8 cellular contexts compared by ENCODE assay signal in the genomic region with DNA sequence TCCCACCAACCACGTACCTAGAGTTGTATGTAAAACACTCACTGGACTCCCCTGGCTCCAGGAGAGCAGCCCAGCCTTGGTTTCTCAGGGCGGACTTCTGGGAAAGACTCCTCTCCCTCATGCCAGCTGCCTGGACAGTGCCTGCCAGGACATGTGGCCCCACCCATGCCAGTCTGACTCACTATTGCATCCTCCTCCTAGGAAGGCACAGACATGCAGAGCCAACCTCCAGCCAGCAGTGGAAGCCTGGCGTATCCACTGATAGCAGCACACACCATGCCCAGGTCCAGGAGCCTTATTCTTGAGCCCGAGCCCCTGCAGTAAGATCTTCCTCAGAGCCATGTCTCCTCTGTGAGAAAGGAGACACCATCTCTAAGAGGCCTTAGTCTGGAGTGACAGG. TPM values are rescaled to one million over a fixed set of nuclear protein-coding genes. Genes with fewer than 3 reads are reported as not detected.
A peak's percentile ranks its signal among the peaks of the same experiment; 100 is the strongest.
DNase-seq lines count a peak whose midpoint lies in the region; ATAC-seq, FAIRE-seq and TF ChIP-seq lines count a peak whose summit lies in the region.

No MANE protein-coding gene starts in this region.

- H3K4me3 Mint-ChIP-seq in astrocyte (ENCODE audit: unreplicated experiment) = peak overlapping the region; percentile 41

- H3K4me2 ChIP-seq in A549 (peak overlapping the region; percentile 64), astrocyte (ENCODE audit: low read length) (peak overlapping the region; percentile 40)

- H3K4me1 Mint-ChIP-seq in astrocyte (ENCODE audit: low read depth, unreplicated experiment) = peaks cover 85% of the 10 kb centered on the region

- no peak overlapping the region for H2AFZ ChIP-seq in astrocyte (ENCODE audit: low read depth, low read length)

- WGBS in A549 (ENCODE audit: missing lambda C conversion rate) = 38% methylated on average over 4 of the region's 4 CpGs

- DNase-seq in A549 (ENCODE audit: low read depth in 1 of 2, low spot score in 1 of 2) (peak; percentile 71 to 95), HS-27A (ENCODE audit: low read depth) (peak; percentile 73), astrocyte (ENCODE audit: low read depth) (peak; percentile 20), lower lobe of right lung (no peak), NCI-H187 treated with DMSO at 0.1 percent for 48 hours (lab: John Stamatoyannopoulos, UW) (no peak)

- CTCF ChIA-PET in A549 (lab: Yijun Ruan, JAX) = interaction anchor here (2.6 to 31.1 kb wide), 3 partner anchors 6 to 63 kb away, joined by 8 to 644 read pairs (median 644); a partner anchor contains a TSS

- no peak for TF ChIP-seq EP300 in A549 (IDR thresholded peaks at IDR 0.05)

- intact Hi-C loops in lower lobe of right lung (cut with DNase I) = no loop called here

- TF ChIP-seq CTCF in A549 (IDR thresholded peaks at IDR 0.05) = no peak
- no peak for TF ChIP-seq CTCF in astrocyte (IDR thresholded peaks at IDR 0.05; ENCODE audit: insufficient read depth, low read depth, low read length)
- TF ChIP-seq CTCF in lower lobe of right lung (IDR thresholded peaks at IDR 0.05) = no peak

- H3K9me3 ChIP-seq in A549 = no peaks in the 10 kb centered on the region
- no peaks in the 10 kb centered on the region for H3K9me3 ChIP-seq in astrocyte (ENCODE audit: insufficient read depth, low read depth, low read length)
- no peaks in the 10 kb centered on the region for H3K9me3 ChIP-seq in lower lobe of right lung

- H3K79me2 ChIP-seq in astrocyte (ENCODE audit: insufficient read depth, low read length) = peaks cover 95% of the 10 kb centered on the region

- no peaks in the 10 kb centered on the region for H3K27me3 Mint-ChIP-seq in astrocyte (ENCODE audit: low read depth, unreplicated experiment)

- TF ChIP-seq POLR2A in A549 (IDR thresholded peaks at IDR 0.05; ENCODE audit: low read length) = no peak

- POLR2A ChIA-PET in A549 (lab: Yijun Ruan, JAX) = interaction anchor here (0.7 to 4.3 kb wide), 5 partner anchors 9 to 154 kb away, joined by 3 to 37 read pairs (median 4); a partner anchor contains a TSS

- H3K4me1 ChIP-seq in A549 (peaks cover 96% of the 10 kb centered on the region), astrocyte (ENCODE audit: insufficient read depth, low read length) (peaks cover 49% of the 10 kb centered on the region), lower lobe of right lung (peaks cover 41% of the 10 kb centered on the region)

- H3K4me3 ChIP-seq in A549 = 0 out of 3 replicates have a peak overlapping the region, but pooled peaks have one; percentile 8
- no peak overlapping the region for H3K4me3 ChIP-seq in astrocyte (ENCODE audit: insufficient read depth, low read depth, low read length)
- H3K4me3 ChIP-seq in lower lobe of right lung = no peak overlapping the region

- H3K27me3 ChIP-seq in astrocyte (ENCODE audit: insufficient read depth, low read length) (no peaks in the 10 kb centered on the region), lower lobe of right lung (ENCODE audit: low read depth) (no peaks in the 10 kb centered on the region)

- FAIRE-seq in A549 (lab: Jason Lieb, UNC) (no peak), astrocyte (lab: Jason Lieb, UNC) (no peak)

- H4K20me1 ChIP-seq in astrocyte (ENCODE audit: insufficient read depth, low read length) = peaks cover 93% of the 10 kb centered on the region

- peak overlapping the region; percentile 59 for H3K27ac Mint-ChIP-seq in astrocyte (ENCODE audit: unreplicated experiment)

- no peaks in the 10 kb centered on the region for H3K9me3 Mint-ChIP-seq in astrocyte (ENCODE audit: unreplicated experiment)

- H3K36me3 ChIP-seq in astrocyte (ENCODE audit: insufficient read depth, low read length) = peaks cover 63% of the 10 kb centered on the region
- H3K36me3 ChIP-seq in lower lobe of right lung = peaks cover 52% of the 10 kb centered on the region

- peaks cover 53% of the 10 kb centered on the region for H3K36me3 Mint-ChIP-seq in astrocyte (ENCODE audit: low read depth, unreplicated experiment)

- ATAC-seq in A549 (peak; percentile 71 to 83), lower lobe of right lung (peak; percentile 6 to 13), GM21526 (IDR thresholded peaks at IDR 0.05; ENCODE audit: low FRiP score, unreplicated experiment) (no peak), GM18858 (IDR thresholded peaks at IDR 0.05; ENCODE audit: unreplicated experiment) (no peak), GM19455 (IDR thresholded peaks at IDR 0.05; ENCODE audit: unreplicated experiment) (no peak)

- no peak for TF ChIP-seq RAD21 in A549 (conservative IDR thresholded peaks at IDR 0.05 in 1 of 2, IDR thresholded peaks at IDR 0.05 in 1 of 2)

- peak overlapping the region; percentile 48 to 64; a peak in 5 of 6 replicates for H3K27ac ChIP-seq in A549
- H3K27ac ChIP-seq in astrocyte (ENCODE audit: low read depth, low read length) = no peak overlapping the region
- no peak overlapping the region for H3K27ac ChIP-seq in lower lobe of right lung

- no peak overlapping the region for H3K9ac ChIP-seq in astrocyte (ENCODE audit: low read length)

TF ChIP-seq in A549, 52 proteins besides CTCF, POLR2A, EP300 and RAD21 (continues in another document):
- TF ChIP-seq POLR2AphosphoS2 (conservative IDR thresholded peaks at IDR 0.05; ENCODE audit: low read length) (peak; percentile 67; the same call in 1 of the 2 replicates), ZFP36 (IDR thresholded peaks at IDR 0.05; ENCODE audit: borderline replicate concordance, partially characterized antibody) (no peak), MAZ (IDR thresholded peaks at IDR 0.05; ENCODE audit: borderline replicate concordance, low read depth, low read length) (no peak), KDM5A (IDR thresholded peaks at IDR 0.05) (no peak), CBX2 (IDR thresholded peaks at IDR 0.05; ENCODE audit: borderline replicate concordance, low read depth) (no peak), SREBF2 (IDR thresholded peaks at IDR 0.05) (no peak), RFX5 (IDR thresholded peaks at IDR 0.05) (no peak), CEBPB (IDR thresholded peaks at IDR 0.05) (no peak), CBX8 (IDR thresholded peaks at IDR 0.05) (no peak), JUN (IDR thresholded peaks at IDR 0.05) (0 out of 5 replicates have a peak, but pooled peaks of 1 of the 2 experiments have one; percentile 31), JUNB (IDR thresholded peaks at IDR 0.05) (no peak), HEYL (CRISPR knock-in tag; IDR thresholded peaks at IDR 0.05) (no peak), ESRRA (IDR thresholded peaks at IDR 0.05; ENCODE audit: borderline replicate concordance, low read length) (no peak)
- TF ChIP-seq, protein P1, sequence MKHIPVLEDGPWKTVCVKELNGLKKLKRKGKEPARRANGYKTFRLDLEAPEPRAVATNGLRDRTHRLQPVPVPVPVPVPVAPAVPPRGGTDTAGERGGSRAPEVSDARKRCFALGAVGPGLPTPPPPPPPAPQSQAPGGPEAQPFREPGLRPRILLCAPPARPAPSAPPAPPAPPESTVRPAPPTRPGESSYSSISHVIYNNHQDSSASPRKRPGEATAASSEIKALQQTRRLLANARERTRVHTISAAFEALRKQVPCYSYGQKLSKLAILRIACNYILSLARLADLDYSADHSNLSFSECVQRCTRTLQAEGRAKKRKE (CRISPR knock-in tag; IDR thresholded peaks at IDR 0.05; ENCODE audit: low read depth) = no peak
- TF ChIP-seq, protein P2, sequence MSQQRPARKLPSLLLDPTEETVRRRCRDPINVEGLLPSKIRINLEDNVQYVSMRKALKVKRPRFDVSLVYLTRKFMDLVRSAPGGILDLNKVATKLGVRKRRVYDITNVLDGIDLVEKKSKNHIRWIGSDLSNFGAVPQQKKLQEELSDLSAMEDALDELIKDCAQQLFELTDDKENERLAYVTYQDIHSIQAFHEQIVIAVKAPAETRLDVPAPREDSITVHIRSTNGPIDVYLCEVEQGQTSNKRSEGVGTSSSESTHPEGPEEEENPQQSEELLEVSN (IDR thresholded peaks at IDR 0.05; ENCODE audit: borderline replicate concordance, low read depth) = no peak
- TF ChIP-seq, protein P3, sequence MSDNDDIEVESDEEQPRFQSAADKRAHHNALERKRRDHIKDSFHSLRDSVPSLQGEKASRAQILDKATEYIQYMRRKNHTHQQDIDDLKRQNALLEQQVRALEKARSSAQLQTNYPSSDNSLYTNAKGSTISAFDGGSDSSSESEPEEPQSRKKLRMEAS (IDR thresholded peaks at IDR 0.05) = peak; percentile 29; the same call in 1 of the 2 replicates
- TF ChIP-seq, protein P4, sequence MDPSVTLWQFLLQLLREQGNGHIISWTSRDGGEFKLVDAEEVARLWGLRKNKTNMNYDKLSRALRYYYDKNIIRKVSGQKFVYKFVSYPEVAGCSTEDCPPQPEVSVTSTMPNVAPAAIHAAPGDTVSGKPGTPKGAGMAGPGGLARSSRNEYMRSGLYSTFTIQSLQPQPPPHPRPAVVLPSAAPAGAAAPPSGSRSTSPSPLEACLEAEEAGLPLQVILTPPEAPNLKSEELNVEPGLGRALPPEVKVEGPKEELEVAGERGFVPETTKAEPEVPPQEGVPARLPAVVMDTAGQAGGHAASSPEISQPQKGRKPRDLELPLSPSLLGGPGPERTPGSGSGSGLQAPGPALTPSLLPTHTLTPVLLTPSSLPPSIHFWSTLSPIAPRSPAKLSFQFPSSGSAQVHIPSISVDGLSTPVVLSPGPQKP (IDR thresholded peaks at IDR 0.05; ENCODE audit: low read depth, low read length) = no peak

RNA-seq across cellular contexts. Expression of a gene that starts 8.6 kb away (rescaled TPM):
- 2,741 and 3,443 TPM in 2 replicates for polyA plus RNA-seq in A549 (2011; rRNA removed)
- 2,155 and 2,437 TPM in 2 replicates for polyA plus RNA-seq in A549 (2012; cell fraction: cytosol; rRNA removed)
- polyA plus RNA-seq in A549 (2012; cell fraction: nucleus; rRNA removed) = 3,552 and 3,648 TPM in 2 replicates
- 3,389 to 3,848 TPM (median 3,810 TPM) in 3 replicates for polyA plus RNA-seq in A549 (2017; fragmentation: RNase III; extraction: RNeasy Plus Mini Kit Qiagen cat#74134 plus additional on column Dnase treatment)
- polyA minus RNA-seq in A549 (2011; rRNA and poly(A)+ RNA removed) = 2,968 and 3,588 TPM in 2 replicates
- 2,189 and 2,288 TPM in 2 replicates for total RNA-seq in astrocyte
- 443 TPM for total RNA-seq in lower lobe of right lung

RNA-seq across cellular contexts. Expression of a gene that starts 24.8 kb away (rescaled TPM):
- 0.20 and 0.41 TPM in 2 replicates for polyA plus RNA-seq in A549 (2011; rRNA removed)
- 0.03 and 0.08 TPM in 2 replicates for polyA plus RNA-seq in A549 (2012; cell fraction: cytosol; rRNA removed)
- 0.07 and 0.20 TPM in 2 replicates for polyA plus RNA-seq in A549 (2012; cell fraction: nucleus; rRNA removed)
- polyA plus RNA-seq in A549 (2017; fragmentation: RNase III; extraction: RNeasy Plus Mini Kit Qiagen cat#74134 plus additional on column Dnase treatment) = not detected in 3 replicates
- polyA minus RNA-seq in A549 (2011; rRNA and poly(A)+ RNA removed) = 0.08 TPM in 1 of 2 replicates, not detected in the other
- total RNA-seq in astrocyte = 0.68 and 0.77 TPM in 2 replicates
- 29.3 TPM for total RNA-seq in lower lobe of right lung

RNA-seq across cellular contexts. Expression of a gene that starts 49.9 kb away (rescaled TPM):
- polyA plus RNA-seq in A549 (2011; rRNA removed) (167 and 197 TPM in 2 replicates), A549 (2017; fragmentation: RNase III; extraction: RNeasy Plus Mini Kit Qiagen cat#74134 plus additional on column Dnase treatment) (70.3 to 83.3 TPM (median 78.0 TPM) in 3 replicates)
- 106 and 112 TPM in 2 replicates for polyA plus RNA-seq in A549 (2012; cell fraction: cytosol; rRNA removed)
- 216 and 291 TPM in 2 replicates for polyA plus RNA-seq in A549 (2012; cell fraction: nucleus; rRNA removed)
- polyA minus RNA-seq in A549 (2011; rRNA and poly(A)+ RNA removed) = 124 and 125 TPM in 2 replicates
- total RNA-seq in astrocyte (49.9 and 62.7 TPM in 2 replicates), lower lobe of right lung (72.2 TPM)

Comparison
In these comparisons a context has a peak if more than half of its experiments do, and no peak if none do; other contexts are left out.
1. ATAC-seq: peak in A549 (2 of 2) and lower lobe of right lung (2 of 2); none in GM21526 (single experiment), GM18858 (single experiment) and GM19455 (single experiment).
2. DNase-seq: peak in A549 (2 of 2), HS-27A (single experiment) and astrocyte (single experiment); none in lower lobe of right lung (single experiment) and NCI-H187 treated with DMSO at 0.1 percent for 48 hours (single experiment).
3. H3K27ac ChIP-seq: peak in A549 (2 of 2); none in astrocyte (single experiment) and lower lobe of right lung (single experiment).
4. RNA of a gene that starts 24.8 kb away (total RNA-seq): 29.3 TPM in lower lobe of right lung (single experiment); 0.68 to 0.77 TPM in astrocyte; every median in the first group is over 10 times any median in the second.